8 cellular contexts compared by ENCODE assay signal in the genomic region with DNA sequence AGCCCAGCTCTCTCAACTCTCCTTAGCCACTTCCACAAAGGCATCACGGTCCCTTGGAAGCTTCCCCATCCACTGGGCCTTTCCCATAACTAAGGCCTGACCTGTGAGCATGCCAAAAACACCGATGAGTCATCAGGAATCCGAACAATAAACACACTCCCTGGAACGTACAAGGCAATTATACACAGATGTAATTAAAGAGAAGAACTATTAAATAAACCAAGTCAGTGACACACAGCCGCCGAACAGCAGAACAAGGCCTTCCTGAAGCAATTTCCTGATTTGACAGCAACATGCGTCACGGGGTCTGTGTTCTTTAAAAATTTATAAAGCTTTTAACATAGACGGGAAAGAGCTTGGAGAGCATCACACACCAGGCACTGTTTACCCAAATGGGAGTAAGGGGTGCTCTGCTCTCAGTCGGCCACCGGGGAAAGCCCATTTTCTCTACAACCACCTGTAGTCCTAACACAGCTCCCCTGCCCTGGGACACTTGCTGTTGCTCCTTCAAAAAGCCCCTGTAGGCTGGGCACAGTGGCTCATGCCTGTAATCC. TPM values are rescaled to one million over a fixed set of nuclear protein-coding genes. Genes with fewer than 3 reads are reported as not detected.
DNase-seq lines count a peak whose midpoint lies in the region; ATAC-seq and TF ChIP-seq lines count a peak whose summit lies in the region.

No MANE protein-coding gene starts in this region.

- TF ChIP-seq POLR2A in spleen (IDR thresholded peaks at IDR 0.05) = no peak

- no peaks in the 10 kb centered on the region for H3K27me3 ChIP-seq in spleen (replicated peaks in 1 of 7)

- peak overlapping the region in 6 of 8 donors; percentile 41 to 77 (median 60) for H3K27ac ChIP-seq in spleen

- no peaks in the 10 kb centered on the region for H3K9me3 ChIP-seq in spleen

- TF ChIP-seq CTCF in spleen (IDR thresholded peaks at IDR 0.05 in 8 of 11, conservative IDR thresholded peaks at IDR 0.05 in 3 of 11) = no peak

- DNase-seq in H4 (ENCODE audit: low spot score) (peak; percentile 95), T1000 (lab: John Stamatoyannopoulos, UW) (peak; percentile 78), left cardiac atrium (peak; percentile 82), spleen (no peak), NCI-H82 (lab: John Stamatoyannopoulos, UW) (no peak)
- DNase-seq in stimulated activated CD4-positive, alpha-beta T cell treated with anti-CD3 and anti-CD28 coated beads, Interleukin-2, amount 100 ng/mL, for 48 hours = no peak

- intact Hi-C loops in left cardiac atrium (cut with DNase I) = no loop called here
- intact Hi-C loops in spleen (cut with DNase I; ENCODE audit: low total_unique reads) = no loop called here

- no peak overlapping the region for H3K4me3 ChIP-seq in spleen

- 55 to 80% (median 68%) methylated on average over 11 of the region's 11 CpGs for WGBS in spleen, 5 donors

- H3K36me3 ChIP-seq in spleen = peaks cover 0 to 81% (median 26%) of the 10 kb centered on the region in 6 donors

- peak; percentile 94 to 98 for ATAC-seq in left cardiac atrium
- no peak for ATAC-seq in GM21619 (IDR thresholded peaks at IDR 0.05; ENCODE audit: unreplicated experiment)
- ATAC-seq in GM21360 (IDR thresholded peaks at IDR 0.05; ENCODE audit: unreplicated experiment) = no peak

- no peaks in the 10 kb centered on the region for H3K4me1 ChIP-seq in spleen

RNA-seq across cellular contexts. Expression of a gene that starts 29.4 kb away (rescaled TPM):
- 12.9 and 14.8 TPM in 2 replicates for total RNA-seq in H4 (2014; rRNA removed; shearing (Covaris generic))
- total RNA-seq in left cardiac atrium = 10 to 100 TPM; 11.3 TPM
- total RNA-seq in spleen = 10 to 100 TPM; 15.9 to 25.5 (median 19.9) TPM
- 10 to 100 TPM in 2 of 3 donors, 1 to 10 TPM in 1; 9.6 to 17.5 (median 17.0) TPM for polyA plus RNA-seq in spleen

Comparison
In these comparisons a context has a peak if more than half of its experiments do, and no peak if none do; other contexts are left out.
1. DNase-seq: peak in H4 (single experiment), T1000 (single experiment) and left cardiac atrium (single experiment); none in spleen (single experiment), NCI-H82 (single experiment) and stimulated activated CD4-positive, alpha-beta T cell treated with anti-CD3 and anti-CD28 coated beads, Interleukin-2, amount 100 ng/mL, for 48 hours (0 of 2).
2. ATAC-seq: peak in left cardiac atrium (2 of 2); none in GM21619 (single experiment) and GM21360 (single experiment).